In the genomic region with DNA sequence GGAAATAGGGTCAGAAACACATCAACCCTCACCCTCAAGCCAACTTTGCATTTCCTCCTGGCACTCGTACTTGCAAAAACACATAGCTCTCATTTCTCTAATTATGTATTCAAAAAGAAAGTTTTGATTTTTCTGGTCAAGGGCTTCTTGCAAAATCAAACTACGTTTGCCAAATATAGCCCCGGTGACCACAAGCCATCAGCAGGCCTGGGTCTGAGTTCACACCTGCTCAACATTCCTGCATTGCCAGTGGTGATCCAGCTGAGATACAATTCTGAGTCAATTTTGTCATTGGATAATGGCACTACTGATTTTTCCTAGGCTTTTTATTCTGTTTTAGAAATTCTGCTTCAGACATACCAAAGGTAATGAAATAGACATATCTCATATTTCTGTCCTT, we compare ENCODE assay signal across 17 cellular contexts. TPM values are rescaled to one million over a fixed set of nuclear protein-coding genes. Genes with fewer than 3 reads are reported as not detected.
"Had no signal": no experiment of that assay in that cellular context is flagged by ENCODE, and none has a peak within 500 bp of the region (broad histone marks: within the 10 kb centered on the region; RNA-seq: fewer than 3 reads in every experiment).

No MANE protein-coding gene starts in this region.

- FAIRE-seq: frontal cortex, keratinocyte had no signal

- H3K4me1 ChIP-seq: prostate gland, right lobe of liver had no signal

- H3K27me3 ChIP-seq: right lobe of liver, suprapubic skin had no signal

- H3K9me3 ChIP-seq: prostate gland, right lobe of liver, suprapubic skin had no signal

- H3K4me1 Mint-ChIP-seq: activated naive CD8-positive, alpha-beta T cell treated with anti-CD3 and anti-CD28 coated beads for 36 hours; natural killer cell had no signal

- H3K9me3 Mint-ChIP-seq: activated CD4-positive, alpha-beta memory T cell treated with anti-CD3 and anti-CD28 coated beads for 36 hours; activated naive CD8-positive, alpha-beta T cell treated with anti-CD3 and anti-CD28 coated beads for 36 hours; natural killer cell; T-helper 2 cell treated with Interferon-gamma antibody and Interleukin-4, amounts not matched to agents 5 μg/mL and 100 μg/mL, for 36 hours had no signal

- H3K4me3 Mint-ChIP-seq: activated CD4-positive, alpha-beta memory T cell treated with anti-CD3 and anti-CD28 coated beads for 36 hours; activated naive CD8-positive, alpha-beta T cell treated with anti-CD3 and anti-CD28 coated beads for 36 hours; natural killer cell; T-helper 2 cell treated with Interferon-gamma antibody and Interleukin-4, amounts not matched to agents 5 μg/mL and 100 μg/mL, for 36 hours had no signal

- H3K36me3 ChIP-seq: cardiac muscle cell, prostate gland, right lobe of liver, suprapubic skin had no signal

- H3K4me3 ChIP-seq: cardiac muscle cell, coronary artery, prostate gland, right lobe of liver, suprapubic skin had no signal

- H3K27ac ChIP-seq: cardiac muscle cell, coronary artery, prostate gland, right lobe of liver, suprapubic skin, VCaP had no signal

- H3K36me3 Mint-ChIP-seq: activated CD4-positive, alpha-beta memory T cell treated with anti-CD3 and anti-CD28 coated beads for 36 hours; activated naive CD8-positive, alpha-beta T cell treated with anti-CD3 and anti-CD28 coated beads for 36 hours; natural killer cell had no signal

- DNase-seq: activated CD4-positive, alpha-beta memory T cell treated with anti-CD3 and anti-CD28 coated beads for 36 hours; activated gamma-delta T cell; activated naive CD8-positive, alpha-beta T cell treated with anti-CD3 and anti-CD28 coated beads for 36 hours; activated T-cell treated with anti-CD3 and anti-CD28 coated beads, Interleukin-2, amount 50 U/mL, for 48 hours; effector CD4-positive, alpha-beta T cell; natural killer cell; right lobe of liver; stimulated activated CD4-positive, alpha-beta T cell treated with anti-CD3 and anti-CD28 coated beads, Interleukin-2, amount 100 ng/mL, for 24 hours; stimulated activated naive CD4-positive, alpha-beta T cell treated with Interleukin-2 at 50 U/mL for 16 hours had no signal

RNA-seq across cellular contexts. Expression of a gene that starts 10.7 kb away (rescaled TPM):
- total RNA-seq: activated CD4-positive, alpha-beta memory T cell treated with anti-CD3 and anti-CD28 coated beads for 36 hours; activated naive CD8-positive, alpha-beta T cell treated with anti-CD3 and anti-CD28 coated beads for 36 hours had no signal

RNA-seq across cellular contexts. Expression of a gene that starts 59.8 kb away (rescaled TPM):
- total RNA-seq: activated CD4-positive, alpha-beta memory T cell treated with anti-CD3 and anti-CD28 coated beads for 36 hours; activated naive CD8-positive, alpha-beta T cell treated with anti-CD3 and anti-CD28 coated beads for 36 hours had no signal
